9 cellular contexts compared by ENCODE assay signal in the genomic region with DNA sequence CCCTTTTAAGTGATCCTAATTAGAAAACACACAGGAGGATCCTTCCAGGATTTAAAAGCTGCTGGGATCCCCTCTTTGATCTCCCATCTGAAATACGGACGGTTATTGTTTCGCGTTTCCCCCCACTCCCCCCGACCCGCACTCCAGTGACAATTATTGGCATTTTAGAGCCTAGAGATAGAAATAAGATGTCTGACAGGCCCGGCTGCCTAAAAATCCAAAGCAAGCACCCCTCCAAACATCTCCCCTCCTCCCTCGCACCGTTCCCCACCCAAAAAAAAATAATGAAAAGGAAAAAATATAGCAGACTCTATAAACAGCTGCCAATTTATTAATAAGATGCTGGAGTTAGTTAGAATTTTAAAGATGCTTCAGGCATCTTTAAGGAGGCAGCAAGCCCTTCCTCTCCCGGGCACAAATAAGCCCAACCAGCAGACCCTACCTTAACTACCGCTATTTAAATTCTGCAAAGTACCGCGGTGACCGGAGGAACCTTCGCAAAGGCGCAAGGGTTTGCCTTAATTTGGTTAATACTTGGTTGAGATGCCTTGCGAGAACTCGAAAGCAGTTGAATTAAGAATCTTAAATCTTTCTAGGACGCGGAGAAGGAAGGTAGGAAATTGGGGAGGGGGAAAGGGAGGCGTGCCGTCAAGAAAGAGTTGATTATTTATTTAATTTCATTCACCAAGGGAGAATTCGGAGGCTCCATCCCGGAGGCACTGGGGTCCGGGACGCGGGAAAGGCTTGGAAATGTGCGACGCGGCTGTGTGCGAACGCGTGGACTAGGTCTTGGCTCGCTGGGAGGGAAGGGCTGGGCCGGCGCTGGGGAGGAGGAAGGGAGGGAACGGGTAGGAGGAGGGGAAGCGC. TPM values are rescaled to one million over a fixed set of nuclear protein-coding genes. Genes with fewer than 3 reads are reported as not detected.
DNase-seq lines count a peak whose midpoint lies in the region; ATAC-seq, FAIRE-seq and TF ChIP-seq lines count a peak whose summit lies in the region.
"Had no signal": no experiment of that assay in that cellular context is flagged by ENCODE, and none has a peak within 500 bp of the region (broad histone marks: within the 10 kb centered on the region; RNA-seq: fewer than 3 reads in every experiment).

No MANE protein-coding gene starts in this region.

- no peak overlapping the region for H2BK15ac ChIP-seq in H1 (ENCODE audit: low read length)

- H3K56ac ChIP-seq in H1 (replicated peaks; ENCODE audit: insufficient read length, low read depth, low read length) = no peak overlapping the region

- TF ChIP-seq CTCF in H1 (IDR thresholded peaks at IDR 0.05; ENCODE audit: control extremely low read depth in 1 of 3, insufficient read depth in 1 of 3, low read depth in 1 of 3, low read length in 3 of 3) (no peak), tibial nerve (IDR thresholded peaks at IDR 0.05) (no peak)

- H3K14ac ChIP-seq in H1 (ENCODE audit: insufficient read length) = no peak overlapping the region

- POLR2A ChIA-PET in H1 (lab: Charles Lee; ENCODE audit: partially characterized antibody) = interaction anchor here (1.0 kb wide), 1 partner anchor 83 kb away, joined by 3 read pairs; no protein-coding TSS in a partner anchor

- peak overlapping the region; percentile 82 to 99 for H3K4me2 ChIP-seq in H1 (ENCODE audit: insufficient read depth in 1 of 2, low read depth in 2 of 2, low read length in 2 of 2)

- peaks cover 0 to 1% of the 10 kb centered on the region in 2 experiments for H4K20me1 ChIP-seq in H1 (replicated peaks in 1 of 2; ENCODE audit: control insufficient read depth in 1 of 2, insufficient read depth in 2 of 2, low read length in 2 of 2)

- H3K23ac ChIP-seq in H1 (ENCODE audit: insufficient read length) = no peak overlapping the region

- no peak overlapping the region for H2BK20ac ChIP-seq in H1 (ENCODE audit: low read length)

- H3K4me3 ChIP-seq in H1 (ENCODE audit: extremely low read depth in 1 of 4, insufficient read depth in 2 of 4, low read depth in 3 of 4, low read length in 4 of 4) (peak overlapping the region; percentile 43 to 68 (median 58); a peak in 7 of 8 replicates), muscle layer of duodenum (ENCODE audit: low read depth in 1 of 2, low read length in 2 of 2) (peak overlapping the region; percentile 40 to 71), tibial nerve (peak overlapping the region; percentile 43 to 68 (median 50))

- WGBS in H1 (ENCODE audit: extremely low coverage in 1 of 2, insufficient coverage in 1 of 2, insufficient read length in 1 of 2, insufficient replicate concordance in 2 of 2, low coverage in 1 of 2, low lambda C conversion rate in 2 of 2, missing lambda C conversion rate in 1 of 2), 2 experiments = 1% methylated on average over 34 of the region's 38 CpGs; no CpG with 5 or more reads in 1 of the 2 experiments
- 9 to 11% methylated on average over 38 of the region's 38 CpGs for WGBS in tibial nerve, 2 donors

- no peaks in the 10 kb centered on the region for H3K79me2 ChIP-seq in H1 (ENCODE audit: control insufficient read depth in 1 of 2, insufficient read depth in 2 of 2, low read length in 2 of 2)

- no peaks in the 10 kb centered on the region for H3K36me3 ChIP-seq in H1 (ENCODE audit: control insufficient read depth in 2 of 4, insufficient read depth in 4 of 4, low read length in 3 of 4)
- no peaks in the 10 kb centered on the region for H3K36me3 ChIP-seq in muscle layer of duodenum (ENCODE audit: control insufficient read depth in 1 of 2, insufficient read depth in 2 of 2, low read length in 2 of 2)
- no peaks in the 10 kb centered on the region for H3K36me3 ChIP-seq in tibial nerve

- no peaks in the 10 kb centered on the region for H3K79me1 ChIP-seq in H1 (ENCODE audit: low read depth, low read length)

- no peak overlapping the region for H4K91ac ChIP-seq in H1 (replicated peaks; ENCODE audit: insufficient read length, low read length)

- H2BK120ac ChIP-seq in H1 (replicated peaks; ENCODE audit: low read depth, low read length) = no peak overlapping the region

- peaks cover 0 to 3% (median 2%) of the 10 kb centered on the region in 4 experiments; a peak in 3 of 7 replicates for H3K4me1 ChIP-seq in H1 (replicated peaks in 1 of 4; ENCODE audit: control insufficient read depth in 3 of 4, insufficient read depth in 4 of 4, low read length in 3 of 4)
- peaks cover 0 to 27% of the 10 kb centered on the region in 2 donors for H3K4me1 ChIP-seq in muscle layer of duodenum (ENCODE audit: control insufficient read depth in 1 of 2, insufficient read depth in 2 of 2, low read length in 2 of 2)
- H3K4me1 ChIP-seq in tibial nerve = peaks cover 0 to 29% (median 14%) of the 10 kb centered on the region in 4 donors

- no peak for FAIRE-seq in H1 (lab: Jason Lieb, UNC)

- H4K5ac ChIP-seq in H1 (ENCODE audit: insufficient read length, low read depth, low read length) = no peak overlapping the region

- no peak overlapping the region; the same call in 1 of the 2 replicates for H3K18ac ChIP-seq in H1 (ENCODE audit: extremely low read depth, low read length)

- TF ChIP-seq RAD21 in H1 (IDR thresholded peaks at IDR 0.05 in 1 of 2, conservative IDR thresholded peaks at IDR 0.05 in 1 of 2; ENCODE audit: low read depth in 2 of 2, low read length in 2 of 2) = no peak

- H3K9me3 Mint-ChIP-seq in activated naive CD4-positive, alpha-beta T cell treated with anti-CD3 and anti-CD28 coated beads, Interleukin-2, amount 50 U/mL, for 72 hours = no peaks in the 10 kb centered on the region

- H3K27me3 ChIP-seq in H1 (replicated peaks in 1 of 4; ENCODE audit: control insufficient read depth in 3 of 4, extremely low read depth in 1 of 4, insufficient read depth in 3 of 4, low read length in 3 of 4) (peaks cover 10 to 56% (median 40%) of the 10 kb centered on the region in 4 experiments), muscle layer of duodenum (ENCODE audit: low read depth, low read length) (peaks cover 26% of the 10 kb centered on the region), tibial nerve (peaks cover 0 to 64% of the 10 kb centered on the region in 2 donors)

- H3K4ac ChIP-seq in H1 (replicated peaks; ENCODE audit: insufficient read length, low read depth, low read length) = no peak overlapping the region

- H4K8ac ChIP-seq in H1 (ENCODE audit: extremely low read depth, insufficient read depth, low read length) = no peak overlapping the region

- H3K9me3 ChIP-seq in H1 (ENCODE audit: insufficient read depth in 2 of 2, low read depth in 1 of 2, low read length in 1 of 2) = no peaks in the 10 kb centered on the region; a peak in 1 of 4 replicates
- no peaks in the 10 kb centered on the region for H3K9me3 ChIP-seq in muscle layer of duodenum (ENCODE audit: control insufficient read depth in 1 of 2, low read length in 2 of 2)
- H3K9me3 ChIP-seq in tibial nerve = no peaks in the 10 kb centered on the region

- H3K27ac Mint-ChIP-seq in activated naive CD4-positive, alpha-beta T cell treated with anti-CD3 and anti-CD28 coated beads, Interleukin-2, amount 50 U/mL, for 72 hours = no peak overlapping the region

- 0 out of 2 replicates have a peak overlapping the region, but pooled peaks have one; percentile 35 for H2AFZ ChIP-seq in H1 (ENCODE audit: low read length)

- H3K9ac ChIP-seq in H1 (replicated peaks in 1 of 4; ENCODE audit: extremely low read depth in 1 of 4, low read depth in 3 of 4, low read length in 3 of 4) = no peak overlapping the region

- TF ChIP-seq EP300 in H1 (IDR thresholded peaks at IDR 0.05; ENCODE audit: borderline replicate concordance in 1 of 2, low read depth in 2 of 2, low read length in 2 of 2) = no peak
- TF ChIP-seq EP300 in tibial nerve (IDR thresholded peaks at IDR 0.05) = no peak

- peak overlapping the region; percentile 9; the same call in 1 of the 2 replicates for H2BK12ac ChIP-seq in H1 (ENCODE audit: low read depth, low read length)

- peaks cover 0 to 5% of the 10 kb centered on the region in 2 donors for H3K36me3 Mint-ChIP-seq in activated naive CD4-positive, alpha-beta T cell treated with anti-CD3 and anti-CD28 coated beads, Interleukin-2, amount 50 U/mL, for 72 hours

- no peak overlapping the region for H2BK5ac ChIP-seq in H1 (ENCODE audit: low read depth, low read length)

- peak; percentile 15 for DNase-seq in activated naive CD4-positive, alpha-beta T cell treated with anti-CD3 and anti-CD28 coated beads, Interleukin-2, amount 50 U/mL, for 16 hours
- no peak for DNase-seq in activated naive CD4-positive, alpha-beta T cell treated with anti-CD3 and anti-CD28 coated beads, Interleukin-2, amount 50 U/mL, for 72 hours (ENCODE audit: low spot score in 2 of 2)
- peak in 1 of 2 experiments; percentile 50 for DNase-seq in H1 (ENCODE audit: low read depth in 1 of 2, low spot score in 2 of 2)
- no peak for DNase-seq in tibial nerve (ENCODE audit: low spot score in 2 of 2)
- DNase-seq in middle frontal gyrus (ENCODE audit: extremely low spot score, low spot score) = no peak
- DNase-seq in NCI-H1105 treated with DMSO at 0.1 percent for 48 hours (lab: John Stamatoyannopoulos, UW) = no peak
- DNase-seq: cortex of kidney had no signal

- peaks cover 18% of the 10 kb centered on the region; the same call in 1 of the 2 replicates for H3K23me2 ChIP-seq in H1 (ENCODE audit: low read depth, low read length)

- H2AK5ac ChIP-seq in H1 (ENCODE audit: low read depth, low read length) = no peak overlapping the region

- no peak for TF ChIP-seq POLR2A in H1 (IDR thresholded peaks at IDR 0.05; ENCODE audit: control extremely low read depth in 1 of 2, low read depth in 2 of 2, low read length in 2 of 2)
- no peak for TF ChIP-seq POLR2A in tibial nerve (IDR thresholded peaks at IDR 0.05)

- no peak overlapping the region for H3K27ac ChIP-seq in H1 (ENCODE audit: low read depth, low read length)
- no peak overlapping the region for H3K27ac ChIP-seq in muscle layer of duodenum (ENCODE audit: low read length)
- H3K27ac ChIP-seq in tibial nerve = no peak overlapping the region

- CTCF ChIA-PET in H1 (lab: Charles Lee; ENCODE audit: partially characterized antibody) = no interaction called here

- ATAC-seq in activated naive CD4-positive, alpha-beta T cell treated with anti-CD3 and anti-CD28 coated beads, Interleukin-2, amount 50 U/mL, for 72 hours = no peak
- ATAC-seq in GM19463 (IDR thresholded peaks at IDR 0.05; ENCODE audit: unreplicated experiment) = no peak

TF ChIP-seq in H1, 55 proteins besides CTCF, POLR2A, EP300 and RAD21 (continues in another document):
- TF ChIP-seq CREB1 (IDR thresholded peaks at IDR 0.05) = no peak

RNA-seq across cellular contexts. Expression of gene ISM1, which starts 1.5 kb away (rescaled TPM):
- total RNA-seq in activated naive CD4-positive, alpha-beta T cell treated with anti-CD3 and anti-CD28 coated beads, Interleukin-2, amount 50 U/mL, for 72 hours = under 1 TPM; 0.31 to 0.50 TPM
- 0.78 and 0.97 TPM in 2 replicates for total RNA-seq in H1 (2021; fragmentation: NEBNext Ultra II Directional; extraction: Animal tissue kit (Norgen Biotek cat#: 25700))
- polyA plus RNA-seq in H1 (2011; rRNA removed) = 0.35 and 0.62 TPM in 2 replicates
- polyA plus RNA-seq in H1 (2011; cell fraction: cytosol; rRNA removed) = 0.52 TPM
- polyA plus RNA-seq in H1 (2011; cell fraction: nucleus; rRNA removed) = 0.74 TPM
- 0.75 to 1.1 TPM (median 0.83 TPM) in 4 replicates for polyA plus RNA-seq in H1 (2012, experiment 1 of 2)
- 0.49 TPM for polyA plus RNA-seq in H1 (2012, experiment 2 of 2)
- polyA plus RNA-seq in H1 (2013, experiment 1 of 2) = 0.51 TPM
- 0.68 TPM for polyA plus RNA-seq in H1 (2013, experiment 2 of 2)
- 0.50 and 0.78 TPM in 2 replicates for polyA minus RNA-seq in H1 (2011; rRNA and poly(A)+ RNA removed)
- not detected for polyA minus RNA-seq in H1 (2011; cell fraction: cytosol; rRNA and poly(A)+ RNA removed)
- polyA minus RNA-seq in H1 (2011; cell fraction: nucleus; rRNA and poly(A)+ RNA removed) = 1.1 TPM
- 10 to 100 TPM; 19.3 to 47.3 (median 24.7) TPM for total RNA-seq in tibial nerve

Comparison
In these comparisons a context has a peak if more than half of its experiments do, and no peak if none do; other contexts are left out.
1. RNA of gene ISM1, which starts 1.5 kb away (total RNA-seq): 19.3 to 47.3 TPM in tibial nerve; 0.78 to 0.97 TPM in H1 and 0.31 to 0.50 TPM in activated naive CD4-positive, alpha-beta T cell treated with anti-CD3 and anti-CD28 coated beads, Interleukin-2, amount 50 U/mL, for 72 hours; every median in the first group is over 10 times any median in the second.
2. Peak in every context shown above with its lines, with median percentiles within 50 percentile points of each other: H3K4me3 ChIP-seq.